8 cellular contexts compared by ENCODE assay signal in the genomic region with DNA sequence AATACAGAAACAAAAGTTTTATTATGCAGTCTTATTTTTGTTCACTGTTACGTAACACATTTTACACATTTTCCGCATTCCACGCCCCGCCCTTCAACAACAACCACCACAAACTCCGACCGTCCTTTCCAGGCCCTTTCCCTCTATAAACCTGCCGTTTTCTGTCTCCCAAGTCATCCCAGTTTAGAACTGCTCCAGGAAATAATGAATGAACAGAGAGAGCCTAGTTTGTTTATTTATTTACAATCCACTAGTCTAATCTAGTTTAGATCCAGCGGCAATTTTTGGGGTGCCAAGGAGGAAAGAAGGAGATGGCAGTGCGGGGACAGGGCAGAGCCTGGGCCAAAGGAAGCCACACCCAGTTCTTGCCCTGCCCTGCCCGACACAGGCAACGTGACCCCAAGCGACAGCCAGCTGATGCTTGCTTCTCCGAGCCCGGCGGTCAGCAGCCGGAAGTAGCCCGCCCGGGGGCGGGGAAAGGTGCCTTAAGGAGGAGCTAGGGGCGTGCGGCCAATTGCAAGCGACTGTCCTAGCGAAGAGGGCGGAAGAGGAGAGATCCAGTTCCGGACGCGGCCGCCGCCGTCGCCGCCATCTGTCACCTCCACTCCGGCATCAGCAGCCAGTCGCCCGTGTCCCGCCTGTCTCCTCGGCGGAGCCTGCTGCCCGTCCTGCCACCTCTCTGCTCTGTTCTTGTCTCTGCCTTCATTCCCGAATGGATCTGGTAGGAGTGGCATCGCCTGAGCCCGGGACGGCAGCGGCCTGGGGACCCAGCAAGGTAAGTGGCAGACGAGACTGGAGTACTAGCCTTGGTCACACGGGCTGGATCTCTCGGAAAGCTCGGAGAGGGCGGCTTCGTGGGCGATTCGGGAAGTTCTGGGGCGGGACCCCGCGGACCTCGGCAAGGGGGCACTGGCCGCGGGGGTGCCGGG. TPM values are rescaled to one million over a fixed set of nuclear protein-coding genes. Genes with fewer than 3 reads are reported as not detected.
A peak's percentile ranks its signal among the peaks of the same experiment; 100 is the strongest.
DNase-seq lines count a peak whose midpoint lies in the region; ATAC-seq and TF ChIP-seq lines count a peak whose summit lies in the region.

A gene with protein sequence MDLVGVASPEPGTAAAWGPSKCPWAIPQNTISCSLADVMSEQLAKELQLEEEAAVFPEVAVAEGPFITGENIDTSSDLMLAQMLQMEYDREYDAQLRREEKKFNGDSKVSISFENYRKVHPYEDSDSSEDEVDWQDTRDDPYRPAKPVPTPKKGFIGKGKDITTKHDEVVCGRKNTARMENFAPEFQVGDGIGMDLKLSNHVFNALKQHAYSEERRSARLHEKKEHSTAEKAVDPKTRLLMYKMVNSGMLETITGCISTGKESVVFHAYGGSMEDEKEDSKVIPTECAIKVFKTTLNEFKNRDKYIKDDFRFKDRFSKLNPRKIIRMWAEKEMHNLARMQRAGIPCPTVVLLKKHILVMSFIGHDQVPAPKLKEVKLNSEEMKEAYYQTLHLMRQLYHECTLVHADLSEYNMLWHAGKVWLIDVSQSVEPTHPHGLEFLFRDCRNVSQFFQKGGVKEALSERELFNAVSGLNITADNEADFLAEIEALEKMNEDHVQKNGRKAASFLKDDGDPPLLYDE (plus strand): TSS at position 560 of the 929 bp plus-strand sequence. CDS start 153 bp downstream, at position 713.

- H3K36me3 Mint-ChIP-seq in activated naive CD8-positive, alpha-beta T cell: peaks cover 2% of the 10 kb centered on the region

- peak within 1 kb of the TSS; percentile 100 for H3K4me3 ChIP-seq in osteoblast (ENCODE audit: insufficient read depth, low read length)
- peak within 1 kb of the TSS; percentile 96 for H3K4me3 ChIP-seq in thoracic aorta

- CTCF ChIA-PET in GM10248 (lab: Yijun Ruan, JAX): interaction anchor here (0.7 to 1.5 kb wide), 7 partner anchors 18 to 134 kb away, joined by 3 to 6 read pairs (median 3); no protein-coding TSS in a partner anchor

- H3K27me3 Mint-ChIP-seq in activated naive CD8-positive, alpha-beta T cell: no peaks in the 10 kb centered on the region

- H3K36me3 ChIP-seq in osteoblast (ENCODE audit: insufficient read depth, low read length): no peaks in the 10 kb centered on the region
- no peaks in the 10 kb centered on the region for H3K36me3 ChIP-seq in thoracic aorta

- POLR2A ChIA-PET in GM10248 (lab: Yijun Ruan, JAX): no interaction called here

- H3K9me3 ChIP-seq in osteoblast (ENCODE audit: low read depth, low read length) (no peaks in the 10 kb centered on the region), thoracic aorta (no peaks in the 10 kb centered on the region)

- H3K27me3 ChIP-seq in osteoblast (ENCODE audit: insufficient read depth, low read length) (no peaks in the 10 kb centered on the region), thoracic aorta (replicated peaks; ENCODE audit: insufficient read depth) (no peaks in the 10 kb centered on the region)

- peak; percentile 95 for ATAC-seq in HG02623 (IDR thresholded peaks at IDR 0.05; ENCODE audit: unreplicated experiment)
- peak; percentile 78 for ATAC-seq in thoracic aorta (ENCODE audit: insufficient number of reproducible peaks, low FRiP score, low read depth)

- H3K4me1 Mint-ChIP-seq in activated naive CD8-positive, alpha-beta T cell (ENCODE audit: low read depth): peaks cover 43% of the 10 kb centered on the region

- peak within 1 kb of the TSS; percentile 94 for H3K4me2 ChIP-seq in osteoblast (ENCODE audit: insufficient read depth, low read length)

- DNase-seq in GM10248 (ENCODE audit: extremely low spot score) (peak; percentile 98), NCI-H1105 (lab: John Stamatoyannopoulos, UW) (peak; percentile 96), SKM-1 treated with dmso at 0.1 percent for 144 hours (lab: John Stamatoyannopoulos, UW; ENCODE audit: unreplicated experiment) (peak; percentile 97), glomerular visceral epithelial cell (ENCODE audit: extremely low spot score) (peak; percentile 97), osteoblast (ENCODE audit: insufficient read length, low spot score, missing footprints) (peak; percentile 98), thoracic aorta (ENCODE audit: low spot score) (peak; percentile 87)

- H2AFZ ChIP-seq in osteoblast (ENCODE audit: low read length): peak within 1 kb of the TSS; percentile 98

- peaks cover 52% of the 10 kb centered on the region for H3K79me2 ChIP-seq in osteoblast (ENCODE audit: insufficient read depth, low read length)

- H3K27ac Mint-ChIP-seq in activated naive CD8-positive, alpha-beta T cell: peak within 1 kb of the TSS; percentile 85

- peak within 1 kb of the TSS; percentile 99 for H3K4me3 Mint-ChIP-seq in activated naive CD8-positive, alpha-beta T cell

- TF ChIP-seq CTCF in GM10248 (IDR thresholded peaks at IDR 0.05; ENCODE audit: control extremely low read depth, extremely low read depth, low read depth, missing control alignments): no peak
- TF ChIP-seq CTCF in osteoblast (IDR thresholded peaks at IDR 0.05; ENCODE audit: extremely low read depth, low read depth, low read length): no peak
- TF ChIP-seq CTCF in thoracic aorta (IDR thresholded peaks at IDR 0.05): no peak

- no peaks in the 10 kb centered on the region for H3K9me3 Mint-ChIP-seq in activated naive CD8-positive, alpha-beta T cell (ENCODE audit: low read depth)

- H3K27ac ChIP-seq in osteoblast (ENCODE audit: low read depth, low read length) (peak within 1 kb of the TSS; percentile 89), thoracic aorta (peak within 1 kb of the TSS; percentile 89 to 97)

- H4K20me1 ChIP-seq in osteoblast (ENCODE audit: insufficient read depth, low read length): peaks cover 31% of the 10 kb centered on the region

- H3K4me1 ChIP-seq in osteoblast (ENCODE audit: insufficient read depth, low read length) (peaks cover 19% of the 10 kb centered on the region), thoracic aorta (ENCODE audit: control insufficient read depth in 1 of 2, low read depth in 2 of 2) (peaks cover 32 to 48% of the 10 kb centered on the region in 2 donors)

RNA-seq across cellular contexts. Expression of the gene that starts here (rescaled TPM):
- total RNA-seq in osteoblast (98.1 and 110 TPM in 2 replicates), thoracic aorta (10 to 100 TPM; 51.3 to 59.0 TPM)

Comparison
In these comparisons a context has a peak if more than half of its experiments do, and no peak if none do; other contexts are left out.
1. Peak in every context shown above with its lines: DNase-seq, ATAC-seq, H3K4me3 ChIP-seq and H3K27ac ChIP-seq.